7 cellular contexts compared by ENCODE assay signal in the genomic region with DNA sequence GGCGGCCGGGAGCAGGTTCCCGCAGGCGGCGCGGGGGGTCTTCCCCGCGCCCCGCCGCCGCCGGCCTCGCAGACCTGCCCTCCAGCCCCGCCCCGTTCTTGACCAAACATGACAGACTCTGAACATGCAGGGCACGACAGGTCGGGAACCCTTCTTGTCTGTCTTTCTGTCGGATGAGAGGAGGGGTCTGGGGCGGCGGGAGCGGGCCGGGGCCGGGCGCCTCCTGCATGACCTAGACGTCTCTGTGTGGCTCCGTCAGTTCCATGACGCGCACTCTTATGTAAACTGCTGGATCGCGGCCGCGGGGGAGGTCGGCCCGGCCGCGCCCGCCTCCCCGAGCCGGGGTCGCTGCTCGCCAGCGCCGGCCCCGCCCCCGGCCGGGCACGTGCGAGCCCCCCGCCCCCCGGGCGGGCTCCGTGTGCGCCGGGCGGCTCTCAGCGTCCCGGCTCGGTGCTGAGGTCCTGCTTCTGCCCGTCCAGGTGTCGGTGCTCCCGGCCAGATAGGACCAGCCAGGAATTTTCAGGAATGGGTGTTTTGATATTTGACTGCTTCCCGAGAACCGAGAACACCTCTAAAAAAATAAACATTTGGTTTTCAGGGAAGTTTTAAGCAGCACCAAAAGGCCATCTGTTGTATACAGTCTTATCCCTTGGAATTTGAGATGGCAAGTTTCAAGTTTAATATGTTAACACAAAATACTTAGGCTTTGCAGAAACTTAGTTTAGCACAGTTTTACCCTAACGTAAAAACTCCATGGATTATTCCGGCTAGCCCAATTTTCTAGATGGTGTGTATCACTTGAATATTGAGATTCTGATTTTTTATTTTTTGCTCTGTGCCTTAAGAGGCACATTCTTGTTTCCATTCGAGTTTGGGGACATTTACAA. TPM values are rescaled to one million over a fixed set of nuclear protein-coding genes. Genes with fewer than 3 reads are reported as not detected.
A peak's percentile ranks its signal among the peaks of the same experiment; 100 is the strongest.
DNase-seq lines count a peak whose midpoint lies in the region; ATAC-seq, FAIRE-seq and TF ChIP-seq lines count a peak whose summit lies in the region.

No MANE protein-coding gene starts in this region.

- H3K9ac ChIP-seq in K562 (ENCODE audit: insufficient read depth in 1 of 2, low read depth in 2 of 2, low read length in 2 of 2): peak overlapping the region; percentile 98 to 99

- DNase-seq in NCI-H2029 treated with DMSO at 0.1 percent for 48 hours (lab: John Stamatoyannopoulos, UW) (peak; percentile 43), K562 (ENCODE audit: extremely low read depth in 1 of 4, low spot score in 3 of 4) (peak; percentile 87 to 90 (median 88)), iPS DF 6.9 (ENCODE audit: low read depth, low spot score) (peak; percentile 29), gastrocnemius medialis (peak; percentile 69 to 85)

- TF ChIP-seq POLR2A in K562 (conservative IDR thresholded peaks at IDR 0.05) (peak; percentile 5), gastrocnemius medialis (IDR thresholded peaks at IDR 0.05) (peak; percentile 63 to 77)

- CTCF ChIA-PET in K562 (lab: Yijun Ruan, JAX; ENCODE audit: low intra/inter-chr PET ratio): no interaction called here

- no TSS peak for BruUV-seq in K562 (replicated peaks; lab: Mats Ljungman, UMichigan)

- no peaks in the 10 kb centered on the region for H3K9me1 ChIP-seq in K562 (ENCODE audit: control insufficient read depth, insufficient read depth, low read length)

- H3K4me2 ChIP-seq in K562 (ENCODE audit: insufficient read depth, low read length): peak overlapping the region; percentile 80

- H3K36me3 ChIP-seq in K562 (ENCODE audit: control insufficient read depth, insufficient read depth, low read length): no peaks in the 10 kb centered on the region
- H3K36me3 ChIP-seq in iPS DF 6.9 (ENCODE audit: control insufficient read depth, insufficient read depth, low read length): no peaks in the 10 kb centered on the region
- H3K36me3 ChIP-seq in gastrocnemius medialis: no peaks in the 10 kb centered on the region

- peak overlapping the region; percentile 97 for H3K27ac ChIP-seq in K562 (ENCODE audit: extremely low read depth, low read depth, low read length)
- no peak overlapping the region for H3K27ac ChIP-seq in iPS DF 6.9 (ENCODE audit: low read length)
- peak overlapping the region; percentile 99 to 100 (median 100) for H3K27ac ChIP-seq in gastrocnemius medialis

- H3K9me3 ChIP-seq in K562 (replicated peaks; ENCODE audit: control insufficient read depth, insufficient read depth, low read depth, low read length) (0 out of 2 replicates have a peak, but pooled peaks cover 3% of the 10 kb centered on the region), iPS DF 6.9 (ENCODE audit: control insufficient read depth, insufficient read depth, low read length) (no peaks in the 10 kb centered on the region), gastrocnemius medialis (no peaks in the 10 kb centered on the region)

- peak overlapping the region; percentile 74 for H2AFZ ChIP-seq in K562 (ENCODE audit: low read depth, low read length)

- TF ChIP-seq EP300 in K562 (IDR thresholded peaks at IDR 0.05; ENCODE audit: low read length): no peak

- POLR2A ChIA-PET in K562 (lab: Yijun Ruan, JAX): no interaction called here

- in situ Hi-C loops in K562 (cut with MboI) (no loop called here), gastrocnemius medialis (cut with MboI; ENCODE audit: low sequenced_read_pairs in 4 of 4) (no loop called here)

- H4K20me1 ChIP-seq in K562 (replicated peaks; ENCODE audit: control insufficient read depth, insufficient read depth, low read length): no peaks in the 10 kb centered on the region

- H3K4me3 ChIP-seq in K562 (peak overlapping the region; percentile 65), iPS DF 6.9 (ENCODE audit: low read length) (peak overlapping the region; percentile 98; the same call in 1 of the 2 replicates), gastrocnemius medialis (peak overlapping the region; percentile 88 to 97 (median 94))

- ATAC-seq in GM18511 (IDR thresholded peaks at IDR 0.05; ENCODE audit: unreplicated experiment) (peak; percentile 61), HG02973 (IDR thresholded peaks at IDR 0.05; ENCODE audit: unreplicated experiment) (peak; percentile 46), K562 (peak; percentile 69), gastrocnemius medialis (peak; percentile 87 to 88)

- H3K79me2 ChIP-seq in K562 (ENCODE audit: control insufficient read depth, insufficient read depth, low read length): peaks cover 20% of the 10 kb centered on the region; the same call in 2 of the 3 replicates

- WGBS in K562 (ENCODE audit: insufficient coverage, low coverage, missing lambda C conversion rate): under 1% methylated on average over 31 of the region's 66 CpGs
- WGBS in iPS DF 6.9 (ENCODE audit: insufficient coverage, insufficient read length): no CpG with 5 or more reads among the region's 66 CpGs

- H3K27me3 ChIP-seq in K562 (ENCODE audit: control insufficient read depth in 2 of 2, insufficient read depth in 2 of 2, low read length in 2 of 2) (no peaks in the 10 kb centered on the region), iPS DF 6.9 (ENCODE audit: control insufficient read depth, insufficient read depth, low read length) (no peaks in the 10 kb centered on the region), gastrocnemius medialis (no peaks in the 10 kb centered on the region)

- TF ChIP-seq RAD21 in K562 (CRISPR knock-in tag; conservative IDR thresholded peaks at IDR 0.05 in 1 of 2, IDR thresholded peaks at IDR 0.05 in 1 of 2): no peak

- intact Hi-C loops in K562 (cut with micrococcal nuclease): loop anchor here (5.0 kb wide), 1 partner anchor 306 kb away; a partner anchor contains a TSS
- intact Hi-C loops in gastrocnemius medialis (cut with DNase I; ENCODE audit: low total_unique reads): loop anchor here (1.0 to 10.0 kb wide), 5 partner anchors 21 to 381 kb away; a partner anchor contains a TSS

- TF ChIP-seq CTCF in K562 (IDR thresholded peaks at IDR 0.05 in 2 of 3, conservative IDR thresholded peaks at IDR 0.05 in 1 of 3; ENCODE audit: insufficient read depth in 2 of 3, low read depth in 1 of 3, low read length in 3 of 3) (no peak), gastrocnemius medialis (IDR thresholded peaks at IDR 0.05 in 4 of 5, conservative IDR thresholded peaks at IDR 0.05 in 1 of 5) (no peak)

- H3K4me1 ChIP-seq in K562 (replicated peaks in 1 of 2; ENCODE audit: control insufficient read depth in 2 of 2, insufficient read depth in 2 of 2, low read length in 2 of 2): peaks cover 9 to 16% of the 10 kb centered on the region in 2 experiments
- no peaks in the 10 kb centered on the region for H3K4me1 ChIP-seq in iPS DF 6.9 (ENCODE audit: control insufficient read depth, insufficient read depth, low read length)
- peaks cover 22 to 26% of the 10 kb centered on the region in 2 donors for H3K4me1 ChIP-seq in gastrocnemius medialis

- peak; percentile 37 for FAIRE-seq in TTC549 (lab: Jason Lieb, UNC)
- no peak for FAIRE-seq in K562 (lab: Jason Lieb, UNC)

TF ChIP-seq in K562, 482 proteins besides CTCF, POLR2A, EP300 and RAD21 (continues in another document):
- TF ChIP-seq CREB1 (IDR thresholded peaks at IDR 0.05) (peak; percentile 82), CREB1 (CRISPR knock-in tag; IDR thresholded peaks at IDR 0.05) (0 out of 2 replicates have a peak, but pooled peaks have one; percentile 9), SREBF2 (CRISPR knock-in tag; IDR thresholded peaks at IDR 0.05) (no peak), ZNF197 (CRISPR knock-in tag; IDR thresholded peaks at IDR 0.05; ENCODE audit: low read depth) (peak; percentile 15; the same call in 1 of the 2 replicates), NCOA1 (IDR thresholded peaks at IDR 0.05; ENCODE audit: low read depth) (no peak), FOSL1 (tag; conservative IDR thresholded peaks at IDR 0.05) (peak; percentile 54)

RNA-seq across cellular contexts. Expression of a gene that starts 0.7 kb away (rescaled TPM):
- total RNA-seq in K562 (2011; cell fraction: chromatin; rRNA removed; ENCODE audit: low replicate concordance): 2.2 and 7.9 TPM in 2 replicates
- total RNA-seq in K562 (2011; cell fraction: nucleolus; rRNA removed): 1.0 and 1.4 TPM in 2 replicates
- 3.1 and 3.6 TPM in 2 replicates for total RNA-seq in K562 (2011; cell fraction: nucleoplasm; rRNA removed)
- total RNA-seq in K562 (2014; rRNA removed): 1.3 and 1.6 TPM in 2 replicates
- 1.9 and 4.2 TPM in 2 replicates for total RNA-seq in K562 (2014; rRNA removed; fragmentation: Illumina TruSeq; extraction: Trizol)
- total RNA-seq in K562 (2015; rRNA removed; fragmentation: Illumina TruSeq; extraction: Trizol): 1.5 and 1.9 TPM in 2 replicates
- total RNA-seq in K562 (2021): 1.9 and 2.6 TPM in 2 replicates
- polyA plus RNA-seq in K562 (2011; rRNA removed): 1.5 and 2.5 TPM in 2 replicates
- 0.37 and 1.2 TPM in 2 replicates for polyA plus RNA-seq in K562 (2011; cell fraction: cytosol; rRNA removed)
- polyA plus RNA-seq in K562 (2011; cell fraction: nucleus; rRNA removed): 2.2 and 3.8 TPM in 2 replicates
- polyA plus RNA-seq in K562 (2012): 1.8 and 2.0 TPM in 2 replicates
- polyA plus RNA-seq in K562 (2014; fragmentation: Illumina TruSeq; extraction: Trizol): 1.2 and 2.1 TPM in 2 replicates
- under 1 TPM; 0.45 to 0.53 TPM for polyA plus RNA-seq in K562 (2014; fragmentation: Nextera tagmentation; extraction: Ambion mirVana)
- 1.7 and 2.5 TPM in 2 replicates for polyA plus RNA-seq in K562 (2014; rRNA removed)
- polyA minus RNA-seq in K562 (2011; rRNA and poly(A)+ RNA removed): 1.6 and 4.5 TPM in 2 replicates
- 0.76 and 2.0 TPM in 2 replicates for polyA minus RNA-seq in K562 (2011; cell fraction: cytosol; rRNA and poly(A)+ RNA removed)
- 1.1 and 3.6 TPM in 2 replicates for polyA minus RNA-seq in K562 (2011; cell fraction: nucleus; rRNA and poly(A)+ RNA removed)
- 10 to 100 TPM in 2 of 4 donors, 1 to 10 TPM in 2; 6.3 to 15.1 (median 9.9) TPM for total RNA-seq in gastrocnemius medialis

RNA-seq across cellular contexts. Expression of a gene that starts 21.3 kb away (rescaled TPM):
- 27.3 and 80.4 TPM in 2 replicates for total RNA-seq in K562 (2011; cell fraction: chromatin; rRNA removed; ENCODE audit: low replicate concordance)
- total RNA-seq in K562 (2011; cell fraction: nucleolus; rRNA removed): 10.7 and 10.8 TPM in 2 replicates
- total RNA-seq in K562 (2011; cell fraction: nucleoplasm; rRNA removed): 15.0 and 17.5 TPM in 2 replicates
- total RNA-seq in K562 (2014; rRNA removed) (18.6 and 20.3 TPM in 2 replicates), K562 (2014; rRNA removed; fragmentation: Illumina TruSeq; extraction: Trizol) (40.6 and 41.5 TPM in 2 replicates), K562 (2015; rRNA removed; fragmentation: Illumina TruSeq; extraction: Trizol) (29.6 and 33.3 TPM in 2 replicates), K562 (2021) (17.2 and 17.7 TPM in 2 replicates), gastrocnemius medialis (10 to 100 TPM in 1 of 4 donors, 1 to 10 TPM in 3; 5.7 to 13.6 (median 8.0) TPM)
- polyA plus RNA-seq in K562 (2011; rRNA removed) (9.8 and 11.6 TPM in 2 replicates), K562 (2014; fragmentation: Illumina TruSeq; extraction: Trizol) (24.6 and 31.7 TPM in 2 replicates), K562 (2014; fragmentation: Nextera tagmentation; extraction: Ambion mirVana) (10 to 100 TPM; 26.1 to 27.5 TPM), K562 (2014; rRNA removed) (25.7 and 31.0 TPM in 2 replicates)
- polyA plus RNA-seq in K562 (2011; cell fraction: cytosol; rRNA removed): 1.1 and 2.7 TPM in 2 replicates
- 8.2 and 8.4 TPM in 2 replicates for polyA plus RNA-seq in K562 (2011; cell fraction: nucleus; rRNA removed)
- 15.0 and 22.0 TPM in 2 replicates for polyA plus RNA-seq in K562 (2012)
- 9.2 and 14.5 TPM in 2 replicates for polyA minus RNA-seq in K562 (2011; rRNA and poly(A)+ RNA removed)
- 4.2 and 4.9 TPM in 2 replicates for polyA minus RNA-seq in K562 (2011; cell fraction: cytosol; rRNA and poly(A)+ RNA removed)
- polyA minus RNA-seq in K562 (2011; cell fraction: nucleus; rRNA and poly(A)+ RNA removed): 4.6 and 10.4 TPM in 2 replicates

Comparison
In these comparisons a context has a peak if more than half of its experiments do, and no peak if none do; other contexts are left out.
1. DNase-seq: peak in every context shown above with its lines; median percentile 88 in K562; 77 in gastrocnemius medialis; 43 in NCI-H2029 treated with DMSO at 0.1 percent for 48 hours; 29 in iPS DF 6.9.